ENCODE assay signal across 1 cellular context in the genomic region with DNA sequence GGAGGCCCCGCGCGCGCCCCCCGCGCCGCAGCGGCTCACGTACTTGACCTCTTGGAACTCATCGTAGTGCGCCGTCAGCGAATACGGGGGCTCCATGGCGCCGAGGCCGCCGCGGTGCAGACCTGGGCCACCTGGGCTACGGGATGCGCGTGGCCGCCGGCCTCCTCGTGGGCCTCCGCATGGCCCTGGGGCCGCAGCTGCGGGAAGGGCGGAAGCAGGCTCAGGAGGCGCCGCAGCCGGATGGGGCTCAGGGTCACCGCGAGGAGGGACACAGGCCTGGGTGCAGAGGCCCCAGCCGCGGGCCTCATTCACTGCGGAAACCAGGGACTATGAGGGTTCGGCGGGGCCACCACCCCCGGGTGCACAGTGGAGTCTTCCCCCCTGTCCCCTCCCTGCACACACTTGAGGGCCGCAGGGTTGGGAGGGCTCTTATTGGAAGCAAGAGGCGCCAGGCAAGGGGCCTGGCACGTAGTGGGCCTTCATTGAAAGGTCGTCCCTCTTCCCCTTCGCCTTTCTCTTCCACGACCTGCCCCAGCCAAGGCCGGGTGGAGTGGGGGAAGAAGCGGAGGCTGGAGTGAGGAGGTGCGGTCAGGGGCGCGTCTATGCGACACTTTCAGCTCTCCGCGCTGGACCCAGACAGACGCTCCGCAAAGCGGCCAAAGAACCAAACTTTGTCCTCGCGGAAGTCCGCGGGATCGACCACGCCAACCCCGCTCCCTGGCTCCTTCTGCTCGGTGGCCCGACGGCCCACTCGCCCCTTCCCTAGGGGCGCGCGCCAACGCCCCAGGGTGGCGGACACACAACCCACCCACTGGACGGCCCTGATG.
TF ChIP-seq lines count a peak whose summit lies in the region.

No MANE protein-coding gene starts in this region.

TF ChIP-seq in A549, 52 proteins besides CTCF, POLR2A, EP300 and RAD21:
- TF ChIP-seq MAZ (IDR thresholded peaks at IDR 0.05; ENCODE audit: borderline replicate concordance, low read depth, low read length) (no peak), RCOR1 (IDR thresholded peaks at IDR 0.05; ENCODE audit: low read depth, low read length) (no peak), CBX8 (IDR thresholded peaks at IDR 0.05) (no peak), REST (IDR thresholded peaks at IDR 0.05) (no peak), TFCP2L1 (CRISPR knock-in tag; IDR thresholded peaks at IDR 0.05) (no peak), EHMT2 (IDR thresholded peaks at IDR 0.05; ENCODE audit: low read depth) (no peak), SMC3 (IDR thresholded peaks at IDR 0.05) (no peak), CHD4 (IDR thresholded peaks at IDR 0.05; ENCODE audit: borderline replicate concordance) (no peak), RFX5 (IDR thresholded peaks at IDR 0.05) (no peak), FOXS1 (CRISPR knock-in tag; IDR thresholded peaks at IDR 0.05) (no peak), FOSL2 (IDR thresholded peaks at IDR 0.05) (no peak), FOSL2 (CRISPR knock-in tag; IDR thresholded peaks at IDR 0.05) (no peak), ELK1 (IDR thresholded peaks at IDR 0.05; ENCODE audit: low read depth, low read length) (no peak), EHF (CRISPR knock-in tag; IDR thresholded peaks at IDR 0.05) (no peak), ZFP36 (IDR thresholded peaks at IDR 0.05; ENCODE audit: borderline replicate concordance, partially characterized antibody) (no peak), HOXA7 (CRISPR knock-in tag; IDR thresholded peaks at IDR 0.05) (no peak), HOXB5 (CRISPR knock-in tag; IDR thresholded peaks at IDR 0.05) (no peak), ESRRA (IDR thresholded peaks at IDR 0.05; ENCODE audit: borderline replicate concordance, low read length) (no peak), ZSCAN20 (CRISPR knock-in tag; IDR thresholded peaks at IDR 0.05) (no peak)
- TF ChIP-seq, protein P1, sequence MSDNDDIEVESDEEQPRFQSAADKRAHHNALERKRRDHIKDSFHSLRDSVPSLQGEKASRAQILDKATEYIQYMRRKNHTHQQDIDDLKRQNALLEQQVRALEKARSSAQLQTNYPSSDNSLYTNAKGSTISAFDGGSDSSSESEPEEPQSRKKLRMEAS (IDR thresholded peaks at IDR 0.05), result no peak
TF ChIP-seq in A549: peak in this region for 0.
